9 cellular contexts compared by ENCODE assay signal in genomic region chr10:100327007-100327700, GRCh38. TPM values are rescaled to one million over a fixed set of nuclear protein-coding genes. Genes with fewer than 3 reads are reported as not detected.
DNase-seq lines count a peak whose midpoint lies in the region; ATAC-seq and TF ChIP-seq lines count a peak whose summit lies in the region.
"Had no signal": no experiment of that assay in that cellular context is flagged by ENCODE, and none has a peak within 500 bp of the region (broad histone marks: within the 10 kb centered on the region; RNA-seq: fewer than 3 reads in every experiment).

No MANE protein-coding gene starts in this region.

- no peaks in the 10 kb centered on the region for H3K36me3 ChIP-seq in PC-3 (ENCODE audit: low read depth, low read length)

- peak; percentile 23 for TF ChIP-seq POLR2A in NB4 (IDR thresholded peaks at IDR 0.05; ENCODE audit: extremely low read depth, insufficient read length)

- no peak overlapping the region for H3K27ac ChIP-seq in PC-3 (ENCODE audit: low read length)

- H3K4me1 Mint-ChIP-seq in central memory CD8-positive, alpha-beta T cell = no peaks in the 10 kb centered on the region
- H3K4me1 Mint-ChIP-seq in endothelial cell (ENCODE audit: unreplicated experiment) = peaks cover 19% of the 10 kb centered on the region

- H3K4me2 ChIP-seq in PC-3 (ENCODE audit: low read length) = no peak overlapping the region

- H3K27ac Mint-ChIP-seq in central memory CD8-positive, alpha-beta T cell (ENCODE audit: low read depth) = no peak overlapping the region
- H3K27ac Mint-ChIP-seq in endothelial cell (ENCODE audit: unreplicated experiment) = no peak overlapping the region

- H3K9ac ChIP-seq in PC-3 (ENCODE audit: low read length) = no peak overlapping the region

- CTCF ChIA-PET in PC-3 (lab: Charles Lee) = no interaction called here

- no peak overlapping the region for H2AFZ ChIP-seq in PC-3 (ENCODE audit: low read length)

- H3K9me3 ChIP-seq in PC-3 (ENCODE audit: low read length) = no peaks in the 10 kb centered on the region

- no peaks in the 10 kb centered on the region for H3K79me2 ChIP-seq in PC-3 (ENCODE audit: low read length)

- H3K36me3 Mint-ChIP-seq in central memory CD8-positive, alpha-beta T cell (ENCODE audit: insufficient read depth) = peaks cover 2% of the 10 kb centered on the region
- H3K36me3 Mint-ChIP-seq in endothelial cell (ENCODE audit: low read depth, unreplicated experiment) = no peaks in the 10 kb centered on the region

- intact Hi-C loops in PC-3 (cut with micrococcal nuclease) = no loop called here

- peak; percentile 97 for ATAC-seq in HG02642 (IDR thresholded peaks at IDR 0.05; ENCODE audit: poor library complexity, unreplicated experiment)
- peak; percentile 79 for ATAC-seq in central memory CD8-positive, alpha-beta T cell (replicated peaks; ENCODE audit: extremely low read depth, poor library complexity, severe bottlenecking)
- no peak for ATAC-seq in PC-3

- TF ChIP-seq CTCF in NB4 (IDR thresholded peaks at IDR 0.05; ENCODE audit: low read depth, low read length) = no peak
- no peak for TF ChIP-seq CTCF in PC-3 (conservative IDR thresholded peaks at IDR 0.05; ENCODE audit: low read depth, low read length)
- no peak for TF ChIP-seq CTCF in endothelial cell (IDR thresholded peaks at IDR 0.05; ENCODE audit: unreplicated experiment)

- H3K27me3 Mint-ChIP-seq in central memory CD8-positive, alpha-beta T cell = peaks cover 30% of the 10 kb centered on the region
- peaks cover 3% of the 10 kb centered on the region for H3K27me3 Mint-ChIP-seq in endothelial cell (ENCODE audit: unreplicated experiment)

- peak; percentile 29 for DNase-seq in stimulated activated CD4-positive, alpha-beta T cell treated with anti-CD3 and anti-CD28 coated beads, Interleukin-15, amount 100 ng/mL, for 24 hours
- DNase-seq in stimulated activated CD4-positive, alpha-beta T cell treated with anti-CD3 and anti-CD28 coated beads, Interleukin-12 subunit alpha, Interleukin-12 subunit beta, amount 100 ng/mL, for 4 hours = no peak
- DNase-seq in NB4 (ENCODE audit: low read depth) (peak; percentile 79), PC-3 (no peak), endothelial cell (ENCODE audit: low spot score) (no peak), NCI-H2029 treated with DMSO at 0.1 percent for 48 hours (lab: John Stamatoyannopoulos, UW) (no peak)
- DNase-seq in central memory CD8-positive, alpha-beta T cell (ENCODE audit: low spot score in 2 of 2) = no peak

- H3K27me3 ChIP-seq in PC-3 (ENCODE audit: low read length) = peaks cover 57% of the 10 kb centered on the region

- no peaks in the 10 kb centered on the region for H4K20me1 ChIP-seq in PC-3 (ENCODE audit: low read length)

- no peaks in the 10 kb centered on the region for H3F3A ChIP-seq in PC-3 (ENCODE audit: low read length, unreplicated experiment)

- H3K4me1 ChIP-seq in PC-3 (ENCODE audit: insufficient read depth, low read length) = no peaks in the 10 kb centered on the region

- no peaks in the 10 kb centered on the region for H3K9me2 ChIP-seq in PC-3 (replicated peaks; ENCODE audit: low read length)

- BruUV-seq in PC-3 (replicated peaks; lab: Mats Ljungman, UMichigan) = no TSS peak

- POLR2A ChIA-PET in PC-3 (lab: Charles Lee; ENCODE audit: unreplicated experiment) = no interaction called here

- H3K4me3 ChIP-seq in NB4 (ENCODE audit: low read depth, low read length) = no peak overlapping the region
- no peak overlapping the region for H3K4me3 ChIP-seq in PC-3 (ENCODE audit: low read length)

- no peaks in the 10 kb centered on the region for H3K9me3 Mint-ChIP-seq in central memory CD8-positive, alpha-beta T cell
- no peaks in the 10 kb centered on the region for H3K9me3 Mint-ChIP-seq in endothelial cell (ENCODE audit: unreplicated experiment)

- no peak overlapping the region for H3K4me3 Mint-ChIP-seq in central memory CD8-positive, alpha-beta T cell
- no peak overlapping the region for H3K4me3 Mint-ChIP-seq in endothelial cell (ENCODE audit: unreplicated experiment)

RNA-seq across cellular contexts. Expression of gene PKD2L1, which starts 2.9 kb away (rescaled TPM):
- not detected in 2 replicates for total RNA-seq in PC-3 (2014; rRNA removed)
- total RNA-seq in endothelial cell (ENCODE audit: unreplicated experiment) = 0.44 TPM
- total RNA-seq: activated CD8-positive, alpha-beta memory T cell treated with anti-CD3 and anti-CD28 coated beads for 36 hours had no signal

RNA-seq across cellular contexts. Expression of gene SCD, which starts 19.9 kb away (rescaled TPM):
- total RNA-seq in PC-3 (2014; rRNA removed) (116 and 121 TPM in 2 replicates), endothelial cell (ENCODE audit: unreplicated experiment) (627 TPM)

RNA-seq across cellular contexts. Expression of gene BLOC1S2, which starts 40.7 kb away (rescaled TPM):
- total RNA-seq in PC-3 (2014; rRNA removed) (33.7 and 46.4 TPM in 2 replicates), endothelial cell (ENCODE audit: unreplicated experiment) (63.2 TPM)

RNA-seq across cellular contexts. Expression of gene CWF19L1, which starts 59.7 kb away (rescaled TPM):
- total RNA-seq in PC-3 (2014; rRNA removed) (30.4 and 31.4 TPM in 2 replicates), endothelial cell (ENCODE audit: unreplicated experiment) (24.7 TPM)

Comparison
In these comparisons a context has a peak if more than half of its experiments do, and no peak if none do; other contexts are left out.
1. DNase-seq: peak in stimulated activated CD4-positive, alpha-beta T cell treated with anti-CD3 and anti-CD28 coated beads, Interleukin-15, amount 100 ng/mL, for 24 hours (single experiment) and NB4 (single experiment); none in stimulated activated CD4-positive, alpha-beta T cell treated with anti-CD3 and anti-CD28 coated beads, Interleukin-12 subunit alpha, Interleukin-12 subunit beta, amount 100 ng/mL, for 4 hours (single experiment), central memory CD8-positive, alpha-beta T cell (0 of 2), PC-3 (single experiment), endothelial cell (single experiment) and NCI-H2029 treated with DMSO at 0.1 percent for 48 hours (single experiment).